ENCODE assay signal across 8 cellular contexts in genomic region chr6:29964904-29965872, GRCh38. TPM values are rescaled to one million over a fixed set of nuclear protein-coding genes. Genes with fewer than 3 reads are reported as not detected.
DNase-seq lines count a peak whose midpoint lies in the region; ATAC-seq, FAIRE-seq and TF ChIP-seq lines count a peak whose summit lies in the region.

No MANE protein-coding gene starts in this region.

- TF ChIP-seq CTCF in AG09319 (IDR thresholded peaks at IDR 0.05; ENCODE audit: low read depth, low read length), result no peak

- H3K4me1 Mint-ChIP-seq in activated CD4-positive, alpha-beta T cell treated with anti-CD3 and anti-CD28 coated beads for 36 hours, result peaks cover 42% of the 10 kb centered on the region

- H3K4me3 Mint-ChIP-seq in activated CD4-positive, alpha-beta T cell treated with anti-CD3 and anti-CD28 coated beads for 36 hours, result peak overlapping the region; percentile 84

- CTCF ChIA-PET in activated CD4-positive, alpha-beta T cell treated with anti-CD3 and anti-CD28 coated beads for 36 hours (lab: Charles Lee), result interaction anchor here (0.7 to 4.2 kb wide), 9 partner anchors 10 to 212 kb away, joined by 3 to 27 read pairs (median 3); no protein-coding TSS in a partner anchor

- intact Hi-C loops in activated CD4-positive, alpha-beta T cell treated with anti-CD3 and anti-CD28 coated beads for 36 hours (cut with DNase I, micrococcal nuclease), result loop anchor here (1.0 to 5.0 kb wide), 6 partner anchors 17 to 243 kb away; partner anchors contain the start of genes HLA-A (in 2 of the 2) and HLA-F (in 1 of the 2)

- H3K9me3 Mint-ChIP-seq in activated CD4-positive, alpha-beta T cell treated with anti-CD3 and anti-CD28 coated beads for 36 hours (ENCODE audit: low read depth), result no peaks in the 10 kb centered on the region

- peak; percentile 71 for DNase-seq in AG09319 (ENCODE audit: extremely low read depth, low read depth)
- DNase-seq in NCI-H510A (lab: John Stamatoyannopoulos, UW), result peak; percentile 88
- DNase-seq in activated CD4-positive, alpha-beta T cell treated with anti-CD3 and anti-CD28 coated beads for 36 hours, result peak; percentile 88
- peak; percentile 71 for DNase-seq in left kidney (ENCODE audit: low read depth, low spot score)
- peak; percentile 73 for DNase-seq in stimulated activated CD4-positive, alpha-beta T cell treated with anti-CD3 and anti-CD28 coated beads, Interleukin-1b, Interleukin-23, amount 100 ng/mL, for 48 hours

- ATAC-seq in GM19035 (IDR thresholded peaks at IDR 0.05; ENCODE audit: unreplicated experiment), result peak; percentile 95
- peak; percentile 97 for ATAC-seq in HG03354 (IDR thresholded peaks at IDR 0.05; ENCODE audit: poor library complexity, severe bottlenecking, unreplicated experiment)
- peak; percentile 93 for ATAC-seq in activated CD4-positive, alpha-beta T cell treated with anti-CD3 and anti-CD28 coated beads for 36 hours

- peak; percentile 14 for FAIRE-seq in colon (lab: Jason Lieb, UNC)

- H3K36me3 Mint-ChIP-seq in activated CD4-positive, alpha-beta T cell treated with anti-CD3 and anti-CD28 coated beads for 36 hours (ENCODE audit: low read depth), result peaks cover 2% of the 10 kb centered on the region

- no peaks in the 10 kb centered on the region for H3K27me3 Mint-ChIP-seq in activated CD4-positive, alpha-beta T cell treated with anti-CD3 and anti-CD28 coated beads for 36 hours

- H3K27ac Mint-ChIP-seq in activated CD4-positive, alpha-beta T cell treated with anti-CD3 and anti-CD28 coated beads for 36 hours, result peak overlapping the region; percentile 97

- POLR2A ChIA-PET in activated CD4-positive, alpha-beta T cell treated with anti-CD3 and anti-CD28 coated beads for 36 hours (lab: Charles Lee), result interaction anchor here (0.6 to 1.4 kb wide), 7 partner anchors 17 to 1157 kb away, joined by 3 to 14 read pairs (median 3); no protein-coding TSS in a partner anchor

RNA-seq across cellular contexts. Expression of gene HLA-A, which starts 22.9 kb away (rescaled TPM):
- 1,000 to 10,000 TPM; 1,053 to 1,189 TPM for total RNA-seq in activated CD4-positive, alpha-beta T cell treated with anti-CD3 and anti-CD28 coated beads for 36 hours

Comparison
In these comparisons a context has a peak if more than half of its experiments do, and no peak if none do; other contexts are left out.
1. Peak in every context shown above with its lines: DNase-seq and ATAC-seq.